Comparison of ENCODE assay signal across 1 cellular context in the genomic region with DNA sequence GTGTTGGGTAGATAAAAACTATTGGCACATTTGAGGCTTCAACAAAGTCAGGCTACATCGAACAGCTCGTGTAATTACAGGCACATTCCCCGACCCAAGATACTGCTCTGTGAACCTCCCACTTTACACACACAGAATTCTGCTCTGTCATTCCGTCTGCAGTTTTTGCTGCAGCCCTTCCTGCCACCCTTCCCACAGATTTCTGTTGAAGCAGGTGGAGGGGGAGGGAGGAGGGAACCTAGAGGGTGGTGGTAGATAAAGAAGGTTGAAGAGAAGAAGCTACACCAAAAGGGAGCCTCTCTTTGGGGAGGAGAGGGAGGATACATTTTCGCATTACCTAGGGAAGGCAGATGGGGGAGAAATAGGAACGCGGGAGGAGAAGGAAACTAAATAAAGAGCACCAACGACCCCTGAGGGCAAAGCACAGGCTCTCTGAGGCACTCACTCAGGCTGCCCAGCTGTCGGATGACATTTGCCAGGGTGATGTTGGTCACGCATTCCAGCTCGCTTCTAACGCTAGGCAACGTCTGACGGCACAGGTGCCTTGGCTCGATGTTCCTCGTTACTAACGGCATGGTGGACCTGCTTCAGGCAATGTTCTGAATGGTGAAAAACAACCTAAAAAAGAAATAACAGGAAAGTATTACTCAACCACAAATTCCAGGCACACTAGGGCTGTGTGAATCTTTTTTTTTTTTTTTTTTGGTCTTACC.
TF ChIP-seq lines count a peak whose summit lies in the region.

No MANE protein-coding gene starts in this region.

TF ChIP-seq in GM23338, 12 proteins besides CTCF, POLR2A, EP300 and RAD21 (continued from another document):
- TF ChIP-seq, protein P1, sequence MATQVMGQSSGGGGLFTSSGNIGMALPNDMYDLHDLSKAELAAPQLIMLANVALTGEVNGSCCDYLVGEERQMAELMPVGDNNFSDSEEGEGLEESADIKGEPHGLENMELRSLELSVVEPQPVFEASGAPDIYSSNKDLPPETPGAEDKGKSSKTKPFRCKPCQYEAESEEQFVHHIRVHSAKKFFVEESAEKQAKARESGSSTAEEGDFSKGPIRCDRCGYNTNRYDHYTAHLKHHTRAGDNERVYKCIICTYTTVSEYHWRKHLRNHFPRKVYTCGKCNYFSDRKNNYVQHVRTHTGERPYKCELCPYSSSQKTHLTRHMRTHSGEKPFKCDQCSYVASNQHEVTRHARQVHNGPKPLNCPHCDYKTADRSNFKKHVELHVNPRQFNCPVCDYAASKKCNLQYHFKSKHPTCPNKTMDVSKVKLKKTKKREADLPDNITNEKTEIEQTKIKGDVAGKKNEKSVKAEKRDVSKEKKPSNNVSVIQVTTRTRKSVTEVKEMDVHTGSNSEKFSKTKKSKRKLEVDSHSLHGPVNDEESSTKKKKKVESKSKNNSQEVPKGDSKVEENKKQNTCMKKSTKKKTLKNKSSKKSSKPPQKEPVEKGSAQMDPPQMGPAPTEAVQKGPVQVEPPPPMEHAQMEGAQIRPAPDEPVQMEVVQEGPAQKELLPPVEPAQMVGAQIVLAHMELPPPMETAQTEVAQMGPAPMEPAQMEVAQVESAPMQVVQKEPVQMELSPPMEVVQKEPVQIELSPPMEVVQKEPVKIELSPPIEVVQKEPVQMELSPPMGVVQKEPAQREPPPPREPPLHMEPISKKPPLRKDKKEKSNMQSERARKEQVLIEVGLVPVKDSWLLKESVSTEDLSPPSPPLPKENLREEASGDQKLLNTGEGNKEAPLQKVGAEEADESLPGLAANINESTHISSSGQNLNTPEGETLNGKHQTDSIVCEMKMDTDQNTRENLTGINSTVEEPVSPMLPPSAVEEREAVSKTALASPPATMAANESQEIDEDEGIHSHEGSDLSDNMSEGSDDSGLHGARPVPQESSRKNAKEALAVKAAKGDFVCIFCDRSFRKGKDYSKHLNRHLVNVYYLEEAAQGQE (IDR thresholded peaks at IDR 0.05; ENCODE audit: unreplicated experiment), result no peak
- TF ChIP-seq, protein P2, sequence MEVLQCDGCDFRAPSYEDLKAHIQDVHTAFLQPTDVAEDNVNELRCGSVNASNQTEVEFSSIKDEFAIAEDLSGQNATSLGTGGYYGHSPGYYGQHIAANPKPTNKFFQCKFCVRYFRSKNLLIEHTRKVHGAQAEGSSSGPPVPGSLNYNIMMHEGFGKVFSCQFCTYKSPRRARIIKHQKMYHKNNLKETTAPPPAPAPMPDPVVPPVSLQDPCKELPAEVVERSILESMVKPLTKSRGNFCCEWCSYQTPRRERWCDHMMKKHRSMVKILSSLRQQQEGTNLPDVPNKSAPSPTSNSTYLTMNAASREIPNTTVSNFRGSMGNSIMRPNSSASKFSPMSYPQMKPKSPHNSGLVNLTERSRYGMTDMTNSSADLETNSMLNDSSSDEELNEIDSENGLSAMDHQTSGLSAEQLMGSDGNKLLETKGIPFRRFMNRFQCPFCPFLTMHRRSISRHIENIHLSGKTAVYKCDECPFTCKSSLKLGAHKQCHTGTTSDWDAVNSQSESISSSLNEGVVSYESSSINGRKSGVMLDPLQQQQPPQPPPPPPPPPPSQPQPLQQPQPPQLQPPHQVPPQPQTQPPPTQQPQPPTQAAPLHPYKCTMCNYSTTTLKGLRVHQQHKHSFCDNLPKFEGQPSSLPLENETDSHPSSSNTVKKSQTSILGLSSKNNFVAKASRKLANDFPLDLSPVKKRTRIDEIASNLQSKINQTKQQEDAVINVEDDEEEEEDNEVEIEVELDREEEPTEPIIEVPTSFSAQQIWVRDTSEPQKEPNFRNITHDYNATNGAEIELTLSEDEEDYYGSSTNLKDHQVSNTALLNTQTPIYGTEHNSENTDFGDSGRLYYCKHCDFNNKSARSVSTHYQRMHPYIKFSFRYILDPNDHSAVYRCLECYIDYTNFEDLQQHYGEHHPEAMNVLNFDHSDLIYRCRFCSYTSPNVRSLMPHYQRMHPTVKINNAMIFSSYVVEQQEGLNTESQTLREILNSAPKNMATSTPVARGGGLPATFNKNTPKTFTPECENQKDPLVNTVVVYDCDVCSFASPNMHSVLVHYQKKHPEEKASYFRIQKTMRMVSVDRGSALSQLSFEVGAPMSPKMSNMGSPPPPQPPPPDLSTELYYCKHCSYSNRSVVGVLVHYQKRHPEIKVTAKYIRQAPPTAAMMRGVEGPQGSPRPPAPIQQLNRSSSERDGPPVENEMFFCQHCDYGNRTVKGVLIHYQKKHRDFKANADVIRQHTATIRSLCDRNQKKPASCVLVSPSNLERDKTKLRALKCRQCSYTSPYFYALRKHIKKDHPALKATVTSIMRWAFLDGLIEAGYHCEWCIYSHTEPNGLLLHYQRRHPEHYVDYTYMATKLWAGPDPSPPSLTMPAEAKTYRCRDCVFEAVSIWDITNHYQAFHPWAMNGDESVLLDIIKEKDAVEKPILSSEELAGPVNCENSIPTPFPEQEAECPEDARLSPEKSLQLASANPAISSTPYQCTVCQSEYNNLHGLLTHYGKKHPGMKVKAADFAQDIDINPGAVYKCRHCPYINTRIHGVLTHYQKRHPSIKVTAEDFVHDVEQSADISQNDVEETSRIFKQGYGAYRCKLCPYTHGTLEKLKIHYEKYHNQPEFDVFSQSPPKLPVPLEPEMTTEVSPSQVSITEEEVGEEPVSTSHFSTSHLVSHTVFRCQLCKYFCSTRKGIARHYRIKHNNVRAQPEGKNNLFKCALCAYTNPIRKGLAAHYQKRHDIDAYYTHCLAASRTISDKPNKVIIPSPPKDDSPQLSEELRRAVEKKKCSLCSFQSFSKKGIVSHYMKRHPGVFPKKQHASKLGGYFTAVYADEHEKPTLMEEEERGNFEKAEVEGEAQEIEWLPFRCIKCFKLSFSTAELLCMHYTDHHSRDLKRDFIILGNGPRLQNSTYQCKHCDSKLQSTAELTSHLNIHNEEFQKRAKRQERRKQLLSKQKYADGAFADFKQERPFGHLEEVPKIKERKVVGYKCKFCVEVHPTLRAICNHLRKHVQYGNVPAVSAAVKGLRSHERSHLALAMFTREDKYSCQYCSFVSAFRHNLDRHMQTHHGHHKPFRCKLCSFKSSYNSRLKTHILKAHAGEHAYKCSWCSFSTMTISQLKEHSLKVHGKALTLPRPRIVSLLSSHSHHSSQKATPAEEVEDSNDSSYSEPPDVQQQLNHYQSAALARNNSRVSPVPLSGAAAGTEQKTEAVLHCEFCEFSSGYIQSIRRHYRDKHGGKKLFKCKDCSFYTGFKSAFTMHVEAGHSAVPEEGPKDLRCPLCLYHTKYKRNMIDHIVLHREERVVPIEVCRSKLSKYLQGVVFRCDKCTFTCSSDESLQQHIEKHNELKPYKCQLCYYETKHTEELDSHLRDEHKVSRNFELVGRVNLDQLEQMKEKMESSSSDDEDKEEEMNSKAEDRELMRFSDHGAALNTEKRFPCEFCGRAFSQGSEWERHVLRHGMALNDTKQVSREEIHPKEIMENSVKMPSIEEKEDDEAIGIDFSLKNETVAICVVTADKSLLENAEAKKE (CRISPR knock-in tag; IDR thresholded peaks at IDR 0.05), result no peak
- TF ChIP-seq STAT1 (IDR thresholded peaks at IDR 0.05; ENCODE audit: unreplicated experiment) (no peak), JUNB (IDR thresholded peaks at IDR 0.05; ENCODE audit: unreplicated experiment) (no peak), NANOG (IDR thresholded peaks at IDR 0.05; ENCODE audit: borderline replicate concordance) (no peak), ZNF114 (CRISPR knock-in tag; IDR thresholded peaks at IDR 0.05) (no peak), EZH2 (IDR thresholded peaks at IDR 0.05; ENCODE audit: low read depth, unreplicated experiment) (no peak)
